ENCODE assay signal across 9 cellular contexts in genomic region chr6:121430514-121431460, GRCh38. TPM values are rescaled to one million over a fixed set of nuclear protein-coding genes. Genes with fewer than 3 reads are reported as not detected.
A peak's percentile ranks its signal among the peaks of the same experiment; 100 is the strongest.
DNase-seq lines count a peak whose midpoint lies in the region; ATAC-seq, FAIRE-seq and TF ChIP-seq lines count a peak whose summit lies in the region.
"Had no signal": no experiment of that assay in that cellular context is flagged by ENCODE, and none has a peak within 500 bp of the region (broad histone marks: within the 10 kb centered on the region; RNA-seq: fewer than 3 reads in every experiment).

No MANE protein-coding gene starts in this region.

- peak; percentile 87 to 95 (median 90) for ATAC-seq in right lobe of liver
- no peak for ATAC-seq in HG02884 (IDR thresholded peaks at IDR 0.05; ENCODE audit: unreplicated experiment)
- no peak for ATAC-seq in GM21786 (IDR thresholded peaks at IDR 0.05; ENCODE audit: unreplicated experiment)
- ATAC-seq in HG03521 (IDR thresholded peaks at IDR 0.05; ENCODE audit: unreplicated experiment): no peak
- no peak for ATAC-seq in HG02588 (IDR thresholded peaks at IDR 0.05; ENCODE audit: unreplicated experiment)

- DNase-seq in Caki2 (ENCODE audit: low read depth) (peak; percentile 48), bronchial epithelial cell (ENCODE audit: low read depth) (peak; percentile 63), right lobe of liver (no peak)

- no peak overlapping the region for H3K27ac ChIP-seq in right lobe of liver
- H3K27ac ChIP-seq: HL-60 had no signal

- no peak for FAIRE-seq in bronchial epithelial cell (lab: Jason Lieb, UNC)

- H3K4me1 ChIP-seq in right lobe of liver: no peaks in the 10 kb centered on the region

- in situ Hi-C loops in Caki2 (cut with HindIII; ENCODE audit: low pct_unique_long_range_greater_than_20kb, low sequenced_read_pairs): loop anchor here (10.0 kb wide), 1 partner anchor 264 kb away; no protein-coding TSS in a partner anchor

- intact Hi-C loops in right lobe of liver (cut with DNase I): loop anchor here in 1 of 2 donors (10.0 kb wide), 1 partner anchor 604 kb away; no protein-coding TSS in a partner anchor

- no peaks in the 10 kb centered on the region for H3K9me3 ChIP-seq in right lobe of liver

- TF ChIP-seq CTCF in LNCAP (IDR thresholded peaks at IDR 0.05): peak; percentile 82
- TF ChIP-seq CTCF in bronchial epithelial cell (IDR thresholded peaks at IDR 0.05; ENCODE audit: insufficient read depth, low read length, severe bottlenecking): peak; percentile 49
- TF ChIP-seq CTCF in right lobe of liver (IDR thresholded peaks at IDR 0.05): peak; percentile 61 to 71 (median 66)

- TF ChIP-seq POLR2A in right lobe of liver (IDR thresholded peaks at IDR 0.05): no peak

- H3K27me3 ChIP-seq in bronchial epithelial cell (ENCODE audit: control insufficient read depth, insufficient read depth, low read length): no peaks in the 10 kb centered on the region
- no peaks in the 10 kb centered on the region for H3K27me3 ChIP-seq in right lobe of liver

- WGBS in right lobe of liver (ENCODE audit: insufficient coverage, low coverage, low lambda C conversion rate, missing lambda C conversion rate): 52% methylated on average over 10 of the region's 10 CpGs

- H3K36me3 ChIP-seq in bronchial epithelial cell (ENCODE audit: control insufficient read depth, insufficient read depth, low read length) (no peaks in the 10 kb centered on the region), right lobe of liver (no peaks in the 10 kb centered on the region)

- H3K4me3 ChIP-seq in bronchial epithelial cell (ENCODE audit: low read depth, low read length) (no peak overlapping the region), right lobe of liver (peak overlapping the region in 1 of 3 donors; percentile 12)

RNA-seq across cellular contexts. Expression of gene GJA1, which starts 4.7 kb away (rescaled TPM):
- 26.6 and 32.5 TPM in 2 replicates for total RNA-seq in Caki2 (2014; rRNA removed; shearing (Covaris generic); ENCODE audit: low replicate concordance)
- 118 and 127 TPM in 2 replicates for total RNA-seq in bronchial epithelial cell
- 1 to 10 TPM in 5 of 6 experiments, under 1 TPM in 1; 0.64 to 7.5 (median 2.0) TPM for total RNA-seq in right lobe of liver

Comparison
In these comparisons a context has a peak if more than half of its experiments do, and no peak if none do; other contexts are left out.
1. DNase-seq: peak in Caki2 (single experiment) and bronchial epithelial cell (single experiment); none in right lobe of liver (0 of 3).
2. ATAC-seq: peak in right lobe of liver (4 of 4); none in HG02884 (single experiment), GM21786 (single experiment), HG03521 (single experiment) and HG02588 (single experiment).
3. Peak in every context shown above with its lines, with median percentiles within 50 percentile points of each other: CTCF ChIP-seq.